Comparison of ENCODE assay signal across 12 cellular contexts in genomic region chr3:58526124-58526957, GRCh38. TPM values are rescaled to one million over a fixed set of nuclear protein-coding genes. Genes with fewer than 3 reads are reported as not detected.
DNase-seq lines count a peak whose midpoint lies in the region; ATAC-seq, FAIRE-seq and TF ChIP-seq lines count a peak whose summit lies in the region.
"Had no signal": no experiment of that assay in that cellular context is flagged by ENCODE, and none has a peak within 500 bp of the region (broad histone marks: within the 10 kb centered on the region; RNA-seq: fewer than 3 reads in every experiment).

No MANE protein-coding gene starts in this region.

- H3K9me3 ChIP-seq in smooth muscle cell (replicated peaks; ENCODE audit: low read depth), result no peaks in the 10 kb centered on the region
- H3K9me3 ChIP-seq: BLaER1 treated with 17β-estradiol and CSF1 and Interleukin-3, amounts not matched to agents 10 nM and 100 nM; psoas muscle had no signal

- no peaks in the 10 kb centered on the region for H3F3A ChIP-seq in smooth muscle cell (ENCODE audit: low read depth)

- peak overlapping the region; percentile 12 for H3K4me2 ChIP-seq in smooth muscle cell

- no peaks in the 10 kb centered on the region for H3K79me2 ChIP-seq in smooth muscle cell (ENCODE audit: low read depth)

- H3K36me3 ChIP-seq in smooth muscle cell (ENCODE audit: low read depth), result no peaks in the 10 kb centered on the region
- H3K36me3 ChIP-seq: BLaER1 treated with 17β-estradiol and CSF1 and Interleukin-3, amounts not matched to agents 10 nM and 100 nM had no signal

- peaks cover 20% of the 10 kb centered on the region for H3K4me1 ChIP-seq in smooth muscle cell (ENCODE audit: low read depth)
- H3K4me1 ChIP-seq: psoas muscle had no signal

- no peak overlapping the region for H3K27ac ChIP-seq in smooth muscle cell (ENCODE audit: low read depth)
- H3K27ac ChIP-seq: psoas muscle had no signal

- no peak overlapping the region for H3K9ac ChIP-seq in smooth muscle cell (ENCODE audit: low read depth)
- H3K9ac ChIP-seq: BLaER1 treated with 17β-estradiol and CSF1 and Interleukin-3, amounts not matched to agents 10 nM and 100 nM had no signal

- DNase-seq in SHP77 (lab: John Stamatoyannopoulos, UW) (peak; percentile 5 to 21), SHP77 treated with DMSO at 0.1 percent for 48 hours (lab: John Stamatoyannopoulos, UW) (no peak), SIG-M5 (lab: John Stamatoyannopoulos, UW) (peak; percentile 65), fibroblast of peridontal ligament (ENCODE audit: extremely low read depth) (peak; percentile 87), smooth muscle cell (lab: John Stamatoyannopoulos, UW; ENCODE audit: unreplicated experiment) (no peak), D721Med (ENCODE audit: insufficient read length, low spot score) (no peak), pons (ENCODE audit: low spot score) (no peak)
- DNase-seq: cerebellar nuclear complex, psoas muscle had no signal

- 71% methylated on average over 12 of the region's 12 CpGs for WGBS in smooth muscle cell (ENCODE audit: low lambda C conversion rate)

- no peaks in the 10 kb centered on the region for H4K20me1 ChIP-seq in smooth muscle cell (ENCODE audit: low read depth)
- H4K20me1 ChIP-seq: BLaER1 treated with 17β-estradiol and CSF1 and Interleukin-3, amounts not matched to agents 10 nM and 100 nM had no signal

- FAIRE-seq in D721Med (lab: Jason Lieb, UNC), result no peak

- H2AFZ ChIP-seq in smooth muscle cell (ENCODE audit: low read depth), result no peak overlapping the region

- TF ChIP-seq CTCF in smooth muscle cell (IDR thresholded peaks at IDR 0.05; ENCODE audit: borderline replicate concordance, insufficient read depth, poor library complexity, severe bottlenecking) (no peak), D721Med (IDR thresholded peaks at IDR 0.05; ENCODE audit: insufficient read depth, missing control alignments) (no peak)

- no peak overlapping the region for H3K4me3 ChIP-seq in smooth muscle cell
- H3K4me3 ChIP-seq: BLaER1 treated with 17β-estradiol and CSF1 and Interleukin-3, amounts not matched to agents 10 nM and 100 nM; psoas muscle had no signal

- no peak for ATAC-seq in GM18868 (IDR thresholded peaks at IDR 0.05; ENCODE audit: unreplicated experiment)

- H3K27me3 ChIP-seq in smooth muscle cell (ENCODE audit: low read depth), result no peaks in the 10 kb centered on the region
- H3K27me3 ChIP-seq: BLaER1 treated with 17β-estradiol and CSF1 and Interleukin-3, amounts not matched to agents 10 nM and 100 nM had no signal

RNA-seq across cellular contexts. Expression of gene ACOX2, which starts 10.6 kb away (rescaled TPM):
- total RNA-seq in smooth muscle cell, result 4.6 and 8.5 TPM in 2 replicates
- polyA plus RNA-seq in smooth muscle cell, result 7.5 and 13.2 TPM in 2 replicates
- total RNA-seq: OCI-LY7 had no signal

RNA-seq across cellular contexts. Expression of gene KCTD6, which starts 34.4 kb away (rescaled TPM):
- 21.4 and 29.3 TPM in 2 replicates for total RNA-seq in smooth muscle cell
- 18.5 and 20.9 TPM in 2 replicates for polyA plus RNA-seq in smooth muscle cell

RNA-seq across cellular contexts. Expression of gene FAM107A, which starts 50.9 kb away (rescaled TPM):
- total RNA-seq in smooth muscle cell, result not detected in 2 replicates
- polyA plus RNA-seq in smooth muscle cell, result not detected in 2 replicates
- total RNA-seq: OCI-LY7 had no signal

Comparison
In these comparisons a context has a peak if more than half of its experiments do, and no peak if none do; other contexts are left out.
1. DNase-seq: peak in SHP77 (2 of 2), SIG-M5 (single experiment) and fibroblast of peridontal ligament (single experiment); none in SHP77 treated with DMSO at 0.1 percent for 48 hours (single experiment), smooth muscle cell (single experiment), D721Med (single experiment) and pons (single experiment).